ENCODE assay signal across 10 cellular contexts in genomic region chr9:33131505-33132248, GRCh38. TPM values are rescaled to one million over a fixed set of nuclear protein-coding genes. Genes with fewer than 3 reads are reported as not detected.
DNase-seq lines count a peak whose midpoint lies in the region; ATAC-seq, FAIRE-seq and TF ChIP-seq lines count a peak whose summit lies in the region.
"Had no signal": no experiment of that assay in that cellular context is flagged by ENCODE, and none has a peak within 500 bp of the region (broad histone marks: within the 10 kb centered on the region; RNA-seq: fewer than 3 reads in every experiment).

No MANE protein-coding gene starts in this region.

- no peak for TF ChIP-seq EP300 in stomach (IDR thresholded peaks at IDR 0.05)

- H3K27me3 Mint-ChIP-seq in activated naive CD4-positive, alpha-beta T cell treated with anti-CD3 and anti-CD28 coated beads for 36 hours (ENCODE audit: low read depth), result no peaks in the 10 kb centered on the region

- H3K9me3 Mint-ChIP-seq in activated naive CD4-positive, alpha-beta T cell treated with anti-CD3 and anti-CD28 coated beads for 36 hours, result no peaks in the 10 kb centered on the region

- H2AFZ ChIP-seq in keratinocyte (ENCODE audit: control insufficient read depth, low read length), result no peak overlapping the region

- dilution Hi-C loops in keratinocyte (cut with MboI; ENCODE audit: extremely low pct_ligation_motif_present, low sequenced_read_pairs), result no loop called here

- peak overlapping the region; percentile 85 for H3K27ac ChIP-seq in keratinocyte (ENCODE audit: control insufficient read depth, insufficient read depth, low read length)
- H3K27ac ChIP-seq in stomach, result peak overlapping the region; percentile 66 to 86 (median 74)
- H3K27ac ChIP-seq: SJSA1 had no signal

- peak overlapping the region; percentile 3 for H3K4me2 ChIP-seq in keratinocyte (ENCODE audit: control insufficient read depth, extremely low read depth, insufficient read depth, low read depth, low read length)

- CTCF ChIA-PET in activated naive CD4-positive, alpha-beta T cell treated with anti-CD3 and anti-CD28 coated beads for 36 hours (lab: Charles Lee), result interaction anchor here (1.4 kb wide), 1 partner anchor 20 kb away, joined by 4 read pairs; no protein-coding TSS in a partner anchor

- H3K36me3 ChIP-seq in keratinocyte (ENCODE audit: control insufficient read depth in 2 of 2, extremely low read depth in 1 of 2, insufficient read depth in 2 of 2, low read length in 2 of 2) (peaks cover 27 to 47% of the 10 kb centered on the region in 2 experiments), stomach (peaks cover 36 to 86% (median 75%) of the 10 kb centered on the region in 4 donors)
- H3K36me3 ChIP-seq: SJSA1 had no signal

- H3K4me1 Mint-ChIP-seq in activated naive CD4-positive, alpha-beta T cell treated with anti-CD3 and anti-CD28 coated beads for 36 hours (ENCODE audit: low read depth), result peaks cover 38% of the 10 kb centered on the region

- ATAC-seq in HG02884 (IDR thresholded peaks at IDR 0.05; ENCODE audit: unreplicated experiment), result no peak

- H3K27me3 ChIP-seq in keratinocyte (ENCODE audit: control insufficient read depth, extremely low read depth, insufficient read depth, low read length), result no peaks in the 10 kb centered on the region
- no peaks in the 10 kb centered on the region for H3K27me3 ChIP-seq in stomach
- H3K27me3 ChIP-seq: SJSA1 had no signal

- peaks cover 48% of the 10 kb centered on the region for H3K4me1 ChIP-seq in keratinocyte (ENCODE audit: control insufficient read depth, extremely low read depth, insufficient read depth, low read length)
- peaks cover 38 to 86% (median 66%) of the 10 kb centered on the region in 4 donors for H3K4me1 ChIP-seq in stomach

- H3K27ac Mint-ChIP-seq in activated naive CD4-positive, alpha-beta T cell treated with anti-CD3 and anti-CD28 coated beads for 36 hours, result peak overlapping the region; percentile 27

- H3K4me3 Mint-ChIP-seq in activated naive CD4-positive, alpha-beta T cell treated with anti-CD3 and anti-CD28 coated beads for 36 hours, result no peak overlapping the region

- intact Hi-C loops in activated naive CD4-positive, alpha-beta T cell treated with anti-CD3 and anti-CD28 coated beads for 36 hours (cut with micrococcal nuclease), result no loop called here
- intact Hi-C loops in stomach (cut with DNase I; ENCODE audit: low total_unique reads), result no loop called here

- peaks cover 20% of the 10 kb centered on the region for H4K20me1 ChIP-seq in keratinocyte (ENCODE audit: control insufficient read depth, extremely low read depth, insufficient read depth, low read length)

- TF ChIP-seq CTCF in keratinocyte (optimal IDR thresholded peaks at IDR 0.05 in 1 of 3, IDR thresholded peaks at IDR 0.05 in 1 of 3, conservative IDR thresholded peaks at IDR 0.05 in 1 of 3; ENCODE audit: extremely low read depth in 1 of 3, insufficient read depth in 2 of 3, low read length in 3 of 3), result no peak
- no peak for TF ChIP-seq CTCF in stomach (IDR thresholded peaks at IDR 0.05)

- no peak overlapping the region for H3K9ac ChIP-seq in keratinocyte (ENCODE audit: control insufficient read depth, extremely low read depth, insufficient read depth, low read length)

- H3K36me3 Mint-ChIP-seq in activated naive CD4-positive, alpha-beta T cell treated with anti-CD3 and anti-CD28 coated beads for 36 hours (ENCODE audit: low read depth), result peaks cover 39% of the 10 kb centered on the region

- H3K9me3 ChIP-seq in keratinocyte (ENCODE audit: control insufficient read depth, low read depth, low read length) (no peaks in the 10 kb centered on the region), stomach (no peaks in the 10 kb centered on the region)
- H3K9me3 ChIP-seq: SJSA1 had no signal

- H3K4me3 ChIP-seq in keratinocyte (ENCODE audit: control insufficient read depth in 2 of 3, extremely low read depth in 1 of 3, insufficient read depth in 2 of 3, low read depth in 1 of 3, low read length in 3 of 3) (no peak overlapping the region), stomach (no peak overlapping the region)
- H3K4me3 ChIP-seq: SJSA1 had no signal

- no peak for DNase-seq in activated naive CD4-positive, alpha-beta T cell treated with anti-CD3 and anti-CD28 coated beads for 36 hours
- DNase-seq in activated naive CD4-positive, alpha-beta T cell treated with anti-CD3 and anti-CD28 coated beads, Interleukin-2, amount 50 U/mL, for 16 hours, result no peak
- DNase-seq in NCI-H69 (lab: John Stamatoyannopoulos, UW), result peak; percentile 57
- no peak for DNase-seq in keratinocyte (ENCODE audit: low read depth, low spot score)
- DNase-seq in stomach, result no peak
- DNase-seq in A172 (ENCODE audit: low spot score), result no peak
- DNase-seq in GM19238 (ENCODE audit: insufficient read length, low spot score), result no peak

- peaks cover 46% of the 10 kb centered on the region for H3K79me2 ChIP-seq in keratinocyte (ENCODE audit: control insufficient read depth, insufficient read depth, low read length)

- TF ChIP-seq POLR2A in stomach (IDR thresholded peaks at IDR 0.05), result no peak

- H3K9me1 ChIP-seq in keratinocyte (ENCODE audit: control insufficient read depth, extremely low read depth, insufficient read depth, low read length), result peaks cover 12% of the 10 kb centered on the region

- no peak for FAIRE-seq in keratinocyte (lab: Jason Lieb, UNC)
- FAIRE-seq: GM18507 had no signal

RNA-seq across cellular contexts. Expression of gene B4GALT1, which starts 35.5 kb away (rescaled TPM):
- total RNA-seq in activated naive CD4-positive, alpha-beta T cell treated with anti-CD3 and anti-CD28 coated beads for 36 hours, result 10 to 100 TPM; 42.8 to 44.1 TPM
- 54.3 to 82.9 TPM (median 55.1 TPM) in 3 replicates for polyA plus RNA-seq in keratinocyte
- 9.5 TPM for polyA plus RNA-seq in keratinocyte (2011; ENCODE audit: low read depth)
- 57.6 and 65.9 TPM in 2 replicates for polyA plus RNA-seq in keratinocyte (2011; cell fraction: cytosol; rRNA removed)
- polyA plus RNA-seq in keratinocyte (2011; cell fraction: nucleus; rRNA removed), result 114 and 120 TPM in 2 replicates
- 60.2 and 84.0 TPM in 2 replicates for polyA plus RNA-seq in keratinocyte (2012; ENCODE audit: low replicate concordance)
- polyA minus RNA-seq in keratinocyte, result 112 to 184 TPM (median 118 TPM) in 3 replicates
- 89.8 TPM for polyA minus RNA-seq in keratinocyte (2011; cell fraction: cytosol; rRNA and poly(A)+ RNA removed)
- 109 and 160 TPM in 2 replicates for polyA minus RNA-seq in keratinocyte (2011; cell fraction: nucleus; rRNA and poly(A)+ RNA removed)
- total RNA-seq in stomach, result 100 to 1,000 TPM in 1 of 5 donors, 10 to 100 TPM in 3, 1 to 10 TPM in 1; 6.4 to 125 (median 25.0) TPM
- 10 to 100 TPM; 23.4 to 31.4 (median 24.8) TPM for polyA plus RNA-seq in stomach
- total RNA-seq in A172 (2014; rRNA removed; shearing (Covaris generic)), result 15.2 and 19.8 TPM in 2 replicates

RNA-seq across cellular contexts. Expression of gene SMU1, which starts 55.2 kb away (rescaled TPM):
- total RNA-seq in activated naive CD4-positive, alpha-beta T cell treated with anti-CD3 and anti-CD28 coated beads for 36 hours, result 10 to 100 TPM; 23.7 to 23.9 TPM
- polyA plus RNA-seq in keratinocyte (15.3 to 20.3 TPM (median 16.1 TPM) in 3 replicates), stomach (1 to 10 TPM; 7.4 to 8.1 (median 8.0) TPM)
- polyA plus RNA-seq in keratinocyte (2011; ENCODE audit: low read depth), result 7.8 TPM
- polyA plus RNA-seq in keratinocyte (2011; cell fraction: cytosol; rRNA removed), result 9.3 and 15.7 TPM in 2 replicates
- 13.8 and 15.0 TPM in 2 replicates for polyA plus RNA-seq in keratinocyte (2011; cell fraction: nucleus; rRNA removed)
- 16.0 and 16.5 TPM in 2 replicates for polyA plus RNA-seq in keratinocyte (2012; ENCODE audit: low replicate concordance)
- polyA minus RNA-seq in keratinocyte, result 5.8 to 24.4 TPM (median 16.5 TPM) in 3 replicates
- 14.0 TPM for polyA minus RNA-seq in keratinocyte (2011; cell fraction: cytosol; rRNA and poly(A)+ RNA removed)
- 9.9 and 17.8 TPM in 2 replicates for polyA minus RNA-seq in keratinocyte (2011; cell fraction: nucleus; rRNA and poly(A)+ RNA removed)
- total RNA-seq in stomach, result 10 to 100 TPM in 2 of 5 donors, 1 to 10 TPM in 3; 1.7 to 36.2 (median 10.0) TPM
- 22.9 and 25.0 TPM in 2 replicates for total RNA-seq in A172 (2014; rRNA removed; shearing (Covaris generic))
